Comparison of ENCODE assay signal across 13 cellular contexts in the genomic region with DNA sequence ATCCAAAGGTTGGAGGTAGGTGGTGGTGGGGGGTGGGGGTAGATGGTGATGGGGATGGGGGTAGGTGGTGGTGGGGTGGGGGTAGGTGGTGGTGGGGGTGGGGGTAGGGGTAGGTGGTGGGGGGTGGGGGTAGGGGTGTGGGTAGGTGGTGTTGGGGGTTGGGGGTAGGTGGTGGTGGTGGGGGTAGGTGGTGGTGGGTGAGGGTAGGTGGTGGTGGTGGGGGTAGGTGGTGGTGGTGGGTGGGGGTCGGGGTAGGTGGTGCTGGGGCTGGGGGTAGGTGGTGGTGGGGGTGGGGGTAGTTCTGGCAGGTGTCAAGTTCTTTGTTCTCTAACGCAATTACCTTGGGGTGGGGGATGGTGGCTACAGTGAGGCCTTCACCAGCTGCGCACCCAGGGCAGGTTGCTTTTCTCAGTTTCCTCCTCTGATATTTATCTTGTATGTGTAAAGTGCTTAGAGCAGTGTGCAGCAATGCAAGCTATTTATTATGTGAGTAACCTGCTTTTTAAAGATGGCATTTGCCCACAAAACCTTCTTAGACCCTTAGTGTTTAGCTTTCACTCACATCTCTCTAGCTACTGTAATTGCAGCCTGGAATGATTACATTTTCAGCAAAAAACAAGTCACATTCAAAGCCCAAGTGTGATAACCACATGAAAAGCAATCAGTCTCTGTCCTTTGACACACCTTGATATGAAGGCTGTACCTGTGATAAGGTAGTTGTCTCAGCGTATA. TPM values are rescaled to one million over a fixed set of nuclear protein-coding genes. Genes with fewer than 3 reads are reported as not detected.
A peak's percentile ranks its signal among the peaks of the same experiment; 100 is the strongest.
DNase-seq lines count a peak whose midpoint lies in the region; ATAC-seq and TF ChIP-seq lines count a peak whose summit lies in the region.
"Had no signal": no experiment of that assay in that cellular context is flagged by ENCODE, and none has a peak within 500 bp of the region (broad histone marks: within the 10 kb centered on the region; RNA-seq: fewer than 3 reads in every experiment).

No MANE protein-coding gene starts in this region.

- no peaks in the 10 kb centered on the region for H3K36me3 Mint-ChIP-seq in natural killer cell
- H3K36me3 Mint-ChIP-seq in natural killer cell treated with Interleukin-12 subunit alpha and Interleukin-12 subunit beta and Interleukin-15 and Interleukin-18, amount 100 ng/mL, for 72 hours, result no peaks in the 10 kb centered on the region
- H3K36me3 Mint-ChIP-seq in activated naive CD8-positive, alpha-beta T cell treated with anti-CD3 and anti-CD28 coated beads, Interleukin-2, amount 10 ng/mL, durations not matched to agents 7 days and 5 days, result no peaks in the 10 kb centered on the region

- no peak for TF ChIP-seq CTCF in natural killer cell (IDR thresholded peaks at IDR 0.05)
- no peak for TF ChIP-seq CTCF in foreskin keratinocyte (conservative IDR thresholded peaks at IDR 0.05)

- peak in 2 of 3 donors; percentile 13 to 25 for ATAC-seq in natural killer cell
- ATAC-seq in natural killer cell treated with Interleukin-12 subunit alpha and Interleukin-12 subunit beta and Interleukin-15 and Interleukin-18, amount 100 ng/mL, for 72 hours, result no peak
- peak; percentile 56 for ATAC-seq in activated naive CD8-positive, alpha-beta T cell treated with anti-CD3 and anti-CD28 coated beads, Interleukin-2, amount 10 ng/mL, durations not matched to agents 7 days and 5 days (ENCODE audit: low read depth)
- ATAC-seq in stimulated activated naive CD8-positive, alpha-beta T cell treated with anti-CD3 and anti-CD28 coated beads, Interleukin-15, amount 100 ng/mL, for 72 hours, result peak; percentile 70
- no peak for ATAC-seq in GM19035 (IDR thresholded peaks at IDR 0.05; ENCODE audit: unreplicated experiment)
- no peak for ATAC-seq in foreskin keratinocyte

- H3K27me3 ChIP-seq in foreskin keratinocyte, result peaks cover 28% of the 10 kb centered on the region
- H3K27me3 ChIP-seq: BLaER1 had no signal

- H3K27ac Mint-ChIP-seq in natural killer cell, result peak overlapping the region; percentile 60 to 75
- peak overlapping the region in 1 of 2 donors; percentile 26 for H3K27ac Mint-ChIP-seq in natural killer cell treated with Interleukin-12 subunit alpha and Interleukin-12 subunit beta and Interleukin-15 and Interleukin-18, amount 100 ng/mL, for 72 hours
- peak overlapping the region; percentile 48 for H3K27ac Mint-ChIP-seq in activated naive CD8-positive, alpha-beta T cell treated with anti-CD3 and anti-CD28 coated beads, Interleukin-2, amount 10 ng/mL, durations not matched to agents 7 days and 5 days
- H3K27ac Mint-ChIP-seq in stimulated activated naive CD8-positive, alpha-beta T cell treated with anti-CD3 and anti-CD28 coated beads, Interleukin-15, amount 100 ng/mL, for 72 hours, result peak overlapping the region; percentile 48 to 70

- intact Hi-C loops in natural killer cell (cut with micrococcal nuclease), result no loop called here

- POLR2A ChIA-PET in activated naive CD8-positive, alpha-beta T cell treated with anti-CD3 and anti-CD28 coated beads, Interleukin-2, amount 10 ng/mL, durations not matched to agents 7 days and 5 days (lab: Charles Lee), result interaction anchor here (1.9 kb wide), 1 partner anchor 9 kb away, joined by 10 read pairs; no protein-coding TSS in a partner anchor

- H3K4me3 Mint-ChIP-seq in natural killer cell, result no peak overlapping the region
- no peak overlapping the region for H3K4me3 Mint-ChIP-seq in natural killer cell treated with Interleukin-12 subunit alpha and Interleukin-12 subunit beta and Interleukin-15 and Interleukin-18, amount 100 ng/mL, for 72 hours
- no peak overlapping the region for H3K4me3 Mint-ChIP-seq in activated naive CD8-positive, alpha-beta T cell treated with anti-CD3 and anti-CD28 coated beads, Interleukin-2, amount 10 ng/mL, durations not matched to agents 7 days and 5 days
- peak overlapping the region; percentile 41 to 61 for H3K4me3 Mint-ChIP-seq in stimulated activated naive CD8-positive, alpha-beta T cell treated with anti-CD3 and anti-CD28 coated beads, Interleukin-15, amount 100 ng/mL, for 72 hours

- peaks cover 0 to 6% of the 10 kb centered on the region in 2 donors for H3K27me3 Mint-ChIP-seq in natural killer cell (ENCODE audit: low read depth in 2 of 2)
- H3K27me3 Mint-ChIP-seq in natural killer cell treated with Interleukin-12 subunit alpha and Interleukin-12 subunit beta and Interleukin-15 and Interleukin-18, amount 100 ng/mL, for 72 hours, result peaks cover 0 to 6% of the 10 kb centered on the region in 2 donors
- peaks cover 2% of the 10 kb centered on the region for H3K27me3 Mint-ChIP-seq in activated naive CD8-positive, alpha-beta T cell treated with anti-CD3 and anti-CD28 coated beads, Interleukin-2, amount 10 ng/mL, durations not matched to agents 7 days and 5 days
- no peaks in the 10 kb centered on the region for H3K27me3 Mint-ChIP-seq in stimulated activated naive CD8-positive, alpha-beta T cell treated with anti-CD3 and anti-CD28 coated beads, Interleukin-15, amount 100 ng/mL, for 72 hours

- H3K27ac ChIP-seq in foreskin keratinocyte, result no peak overlapping the region
- H3K27ac ChIP-seq: BLaER1, suprapubic skin had no signal

- H3K9me3 Mint-ChIP-seq in natural killer cell, result no peaks in the 10 kb centered on the region
- H3K9me3 Mint-ChIP-seq in natural killer cell treated with Interleukin-12 subunit alpha and Interleukin-12 subunit beta and Interleukin-15 and Interleukin-18, amount 100 ng/mL, for 72 hours, result no peaks in the 10 kb centered on the region
- H3K9me3 Mint-ChIP-seq in activated naive CD8-positive, alpha-beta T cell treated with anti-CD3 and anti-CD28 coated beads, Interleukin-2, amount 10 ng/mL, durations not matched to agents 7 days and 5 days, result no peaks in the 10 kb centered on the region
- peaks cover 0 to 9% of the 10 kb centered on the region in 2 donors for H3K9me3 Mint-ChIP-seq in stimulated activated naive CD8-positive, alpha-beta T cell treated with anti-CD3 and anti-CD28 coated beads, Interleukin-15, amount 100 ng/mL, for 72 hours

- no peaks in the 10 kb centered on the region for H3K4me1 ChIP-seq in foreskin keratinocyte
- H3K4me1 ChIP-seq: suprapubic skin had no signal

- peaks cover 34 to 40% of the 10 kb centered on the region in 2 donors for H3K4me1 Mint-ChIP-seq in natural killer cell
- H3K4me1 Mint-ChIP-seq in natural killer cell treated with Interleukin-12 subunit alpha and Interleukin-12 subunit beta and Interleukin-15 and Interleukin-18, amount 100 ng/mL, for 72 hours (ENCODE audit: low read depth in 2 of 2), result peaks cover 27 to 35% of the 10 kb centered on the region in 2 donors
- peaks cover 23% of the 10 kb centered on the region for H3K4me1 Mint-ChIP-seq in activated naive CD8-positive, alpha-beta T cell treated with anti-CD3 and anti-CD28 coated beads, Interleukin-2, amount 10 ng/mL, durations not matched to agents 7 days and 5 days
- peaks cover 59% of the 10 kb centered on the region for H3K4me1 Mint-ChIP-seq in stimulated activated naive CD8-positive, alpha-beta T cell treated with anti-CD3 and anti-CD28 coated beads, Interleukin-15, amount 100 ng/mL, for 72 hours

- DNase-seq in natural killer cell (no peak), NCI-H510A (lab: John Stamatoyannopoulos, UW) (peak; percentile 20), NCI-H1048 (lab: John Stamatoyannopoulos, UW) (no peak), foreskin keratinocyte (no peak)
- DNase-seq in natural killer cell treated with Interleukin-12 subunit alpha and Interleukin-12 subunit beta and Interleukin-15 and Interleukin-18, amount 100 ng/mL, for 72 hours (ENCODE audit: low spot score), result no peak
- no peak for DNase-seq in activated naive CD8-positive, alpha-beta T cell treated with anti-CD3 and anti-CD28 coated beads, Interleukin-2, amount 10 ng/mL, durations not matched to agents 7 days and 5 days
- no peak for DNase-seq in stimulated activated naive CD8-positive, alpha-beta T cell treated with anti-CD3 and anti-CD28 coated beads, Interleukin-15, amount 100 ng/mL, for 72 hours
- DNase-seq: cortex of kidney, GDM1, midbrain had no signal

RNA-seq across cellular contexts. Expression of a gene that starts 8.2 kb away (rescaled TPM):
- total RNA-seq in natural killer cell (10 to 100 TPM; 10.2 to 27.4 (median 19.4) TPM), foreskin keratinocyte (24.8 and 27.4 TPM in 2 replicates)
- 10 to 100 TPM; 46.0 to 54.8 TPM for total RNA-seq in natural killer cell treated with Interleukin-12 subunit alpha and Interleukin-12 subunit beta and Interleukin-15 and Interleukin-18, amount 100 ng/mL, for 72 hours
- 10 to 100 TPM; 48.5 to 54.2 TPM for total RNA-seq in activated naive CD8-positive, alpha-beta T cell treated with anti-CD3 and anti-CD28 coated beads, Interleukin-2, amount 10 ng/mL, durations not matched to agents 7 days and 5 days
- 45.7 and 48.9 TPM in 2 replicates for polyA plus RNA-seq in foreskin keratinocyte

Comparison
In these comparisons a context has a peak if more than half of its experiments do, and no peak if none do; other contexts are left out.
1. ATAC-seq: peak in natural killer cell (2 of 3), activated naive CD8-positive, alpha-beta T cell treated with anti-CD3 and anti-CD28 coated beads, Interleukin-2, amount 10 ng/mL, durations not matched to agents 7 days and 5 days (single experiment) and stimulated activated naive CD8-positive, alpha-beta T cell treated with anti-CD3 and anti-CD28 coated beads, Interleukin-15, amount 100 ng/mL, for 72 hours (single experiment); none in natural killer cell treated with Interleukin-12 subunit alpha and Interleukin-12 subunit beta and Interleukin-15 and Interleukin-18, amount 100 ng/mL, for 72 hours (0 of 2), GM19035 (single experiment) and foreskin keratinocyte (single experiment).
2. H3K4me3 Mint-ChIP-seq: peak in stimulated activated naive CD8-positive, alpha-beta T cell treated with anti-CD3 and anti-CD28 coated beads, Interleukin-15, amount 100 ng/mL, for 72 hours (2 of 2); none in natural killer cell (single experiment), natural killer cell treated with Interleukin-12 subunit alpha and Interleukin-12 subunit beta and Interleukin-15 and Interleukin-18, amount 100 ng/mL, for 72 hours (single experiment) and activated naive CD8-positive, alpha-beta T cell treated with anti-CD3 and anti-CD28 coated beads, Interleukin-2, amount 10 ng/mL, durations not matched to agents 7 days and 5 days (single experiment).